Comparison of ENCODE assay signal across 31 cellular contexts in genomic region chr6:15981956-15982355, GRCh38.
"Had no signal": no experiment of that assay in that cellular context is flagged by ENCODE, and none has a peak within 500 bp of the region (broad histone marks: within the 10 kb centered on the region; RNA-seq: fewer than 3 reads in every experiment).

No MANE protein-coding gene starts in this region.

- H3K4me3 ChIP-seq: adrenal gland, ascending aorta, body of pancreas, breast epithelium, cardiac muscle cell had no signal

- DNase-seq: activated effector memory CD4-positive, alpha-beta T cell treated with anti-CD3 and anti-CD28 coated beads, Interleukin-2, amount 50 U/mL, for 16 hours; activated effector memory CD4-positive, alpha-beta T cell treated with Interleukin-2 at 50 U/mL for 16 hours; activated gamma-delta T cell; activated gamma-delta T cell treated with Interleukin-2 at 50 U/mL for 16 hours; activated naive CD4-positive, alpha-beta T cell; activated naive CD4-positive, alpha-beta T cell treated with anti-CD3 and anti-CD28 coated beads for 36 hours; activated naive CD4-positive, alpha-beta T cell treated with anti-CD3 and anti-CD28 coated beads, Interleukin-2, amount 10 ng/mL, durations not matched to agents 7 days and 5 days; activated naive CD4-positive, alpha-beta T cell treated with anti-CD3 and anti-CD28 coated beads, Interleukin-2, amount 50 U/mL, for 16 hours; activated naive CD4-positive, alpha-beta T cell treated with Interleukin-2 at 50 U/mL for 16 hours; activated naive CD8-positive, alpha-beta T cell treated with anti-CD3 and anti-CD28 coated beads for 36 hours; activated naive CD8-positive, alpha-beta T cell treated with anti-CD3 and anti-CD28 coated beads, Interleukin-2, amount 10 ng/mL, durations not matched to agents 7 days and 5 days; activated naive CD8-positive, alpha-beta T cell treated with anti-CD3 and anti-CD28 coated beads, Interleukin-2, amount 50 U/mL, for 24 hours; activated T-cell treated with anti-CD3 and anti-CD28 coated beads, Interleukin-2, amount 50 U/mL, for 1 hour; activated T-cell treated with anti-CD3 and anti-CD28 coated beads, Interleukin-2, amount 50 U/mL, for 24 hours; activated T-cell treated with anti-CD3 and anti-CD28 coated beads, Interleukin-2, amount 50 U/mL, for 4 hours; activated T-cell treated with anti-CD3 and anti-CD28 coated beads, Interleukin-2, amount 50 U/mL, for 48 hours; activated T-cell treated with anti-CD3 and anti-CD28 coated beads, Interleukin-2, amount 50 U/mL, for 72 hours; adrenal gland; amniotic stem cell; amygdala; anterior cingulate cortex; aorta; body of pancreas; brain microvascular endothelial cell; caudate nucleus; central memory CD4-positive, alpha-beta T cell; cerebellar nuclear complex had no signal

- H3K36me3 ChIP-seq: adrenal gland, ascending aorta, brain microvascular endothelial cell, breast epithelium, cardiac muscle cell had no signal

- FAIRE-seq: astrocyte had no signal

- H3K27me3 ChIP-seq: adrenal gland, ascending aorta, body of pancreas, brain microvascular endothelial cell, breast epithelium, cardiac muscle cell had no signal

- H3K27ac ChIP-seq: adrenal gland, ascending aorta, body of pancreas, brain microvascular endothelial cell, breast epithelium, cardiac muscle cell had no signal

- H3K4me1 ChIP-seq: adrenal gland, ascending aorta, body of pancreas, breast epithelium had no signal

- H3K9me3 ChIP-seq: adrenal gland, ascending aorta, body of pancreas, breast epithelium had no signal
